In genomic region chr11:86067230-86068137, GRCh38 we compare ENCODE assay signal across 8 cellular contexts. TPM values are rescaled to one million over a fixed set of nuclear protein-coding genes. Genes with fewer than 3 reads are reported as not detected.
DNase-seq lines count a peak whose midpoint lies in the region; ATAC-seq lines count a peak whose summit lies in the region.

No MANE protein-coding gene starts in this region.

- no peaks in the 10 kb centered on the region for H3K27me3 Mint-ChIP-seq in activated T-helper 1 cell treated with anti-CD3 and anti-CD28 coated beads, Interleukin-12 subunit alpha, Interleukin-12 subunit beta, Interleukin-2, Interleukin-4 antibody, amounts not matched to agents 30 ng/mL and 10 ng/mL and 1 ng/mL, durations not matched to agents 14 hours and 24 hours and 36 hours (ENCODE audit: insufficient read depth)

- H3K36me3 ChIP-seq in skeletal muscle tissue (ENCODE audit: control insufficient read depth in 3 of 3, insufficient read depth in 3 of 3, low read length in 3 of 3), result no peaks in the 10 kb centered on the region

- peaks cover 48% of the 10 kb centered on the region for H3K4me1 Mint-ChIP-seq in activated T-helper 1 cell treated with anti-CD3 and anti-CD28 coated beads, Interleukin-12 subunit alpha, Interleukin-12 subunit beta, Interleukin-2, Interleukin-4 antibody, amounts not matched to agents 30 ng/mL and 10 ng/mL and 1 ng/mL, durations not matched to agents 14 hours and 24 hours and 36 hours (ENCODE audit: low read depth)

- intact Hi-C loops in activated T-helper 1 cell treated with anti-CD3 and anti-CD28 coated beads, Interleukin-12 subunit alpha, Interleukin-12 subunit beta, Interleukin-2, Interleukin-4 antibody, amounts not matched to agents 30 ng/mL and 10 ng/mL and 1 ng/mL, durations not matched to agents 14 hours and 24 hours and 36 hours (cut with micrococcal nuclease), result loop anchor here (1.0 to 5.0 kb wide), 9 partner anchors 7 to 740 kb away; partner anchors contain the start of gene CREBZF

- DNase-seq in DMS79 treated with DMSO at 0.1 percent for 48 hours (lab: John Stamatoyannopoulos, UW) (peak; percentile 30), Kasumi-1 (lab: John Stamatoyannopoulos, UW) (peak; percentile 51 to 73), amygdala (lab: John Stamatoyannopoulos, UW) (no peak)
- DNase-seq in activated T-helper 1 cell treated with anti-CD3 and anti-CD28 coated beads, Interleukin-12 subunit alpha, Interleukin-12 subunit beta, Interleukin-2, Interleukin-4 antibody, amounts not matched to agents 30 ng/mL and 10 ng/mL and 1 ng/mL, durations not matched to agents 14 hours and 24 hours and 36 hours (ENCODE audit: low spot score), result no peak

- H3K9ac ChIP-seq in skeletal muscle tissue (ENCODE audit: low read depth in 1 of 3, low read length in 3 of 3), result peak overlapping the region; percentile 88 to 94 (median 92)

- ATAC-seq in GM21381 (IDR thresholded peaks at IDR 0.05; ENCODE audit: unreplicated experiment) (no peak), HG03159 (IDR thresholded peaks at IDR 0.05; ENCODE audit: unreplicated experiment) (no peak)

- H3K9me3 Mint-ChIP-seq in activated T-helper 1 cell treated with anti-CD3 and anti-CD28 coated beads, Interleukin-12 subunit alpha, Interleukin-12 subunit beta, Interleukin-2, Interleukin-4 antibody, amounts not matched to agents 30 ng/mL and 10 ng/mL and 1 ng/mL, durations not matched to agents 14 hours and 24 hours and 36 hours, result no peaks in the 10 kb centered on the region

- peaks cover 13 to 40% (median 36%) of the 10 kb centered on the region in 3 donors for H3K4me1 ChIP-seq in skeletal muscle tissue (ENCODE audit: control insufficient read depth in 3 of 3, insufficient read depth in 3 of 3, low read length in 3 of 3)

- peak overlapping the region; percentile 99 for H3K27ac ChIP-seq in skeletal muscle tissue (ENCODE audit: low read depth, low read length)

- H3K9me3 ChIP-seq in skeletal muscle tissue (ENCODE audit: control insufficient read depth in 3 of 3, low read length in 3 of 3), result no peaks in the 10 kb centered on the region

- H3K4me3 Mint-ChIP-seq in activated T-helper 1 cell treated with anti-CD3 and anti-CD28 coated beads, Interleukin-12 subunit alpha, Interleukin-12 subunit beta, Interleukin-2, Interleukin-4 antibody, amounts not matched to agents 30 ng/mL and 10 ng/mL and 1 ng/mL, durations not matched to agents 14 hours and 24 hours and 36 hours, result peak overlapping the region; percentile 92

- peak overlapping the region; percentile 97 for H3K27ac Mint-ChIP-seq in activated T-helper 1 cell treated with anti-CD3 and anti-CD28 coated beads, Interleukin-12 subunit alpha, Interleukin-12 subunit beta, Interleukin-2, Interleukin-4 antibody, amounts not matched to agents 30 ng/mL and 10 ng/mL and 1 ng/mL, durations not matched to agents 14 hours and 24 hours and 36 hours

- H3K27me3 ChIP-seq in skeletal muscle tissue (ENCODE audit: control insufficient read depth in 3 of 3, insufficient read depth in 3 of 3, low read length in 3 of 3), result no peaks in the 10 kb centered on the region

- H3K4me3 ChIP-seq in iPS-11a (ENCODE audit: low read depth, low read length) (peak overlapping the region; percentile 92), skeletal muscle tissue (ENCODE audit: low read length in 3 of 3) (peak overlapping the region; percentile 94 to 95 (median 94))

- peaks cover 28% of the 10 kb centered on the region for H3K36me3 Mint-ChIP-seq in activated T-helper 1 cell treated with anti-CD3 and anti-CD28 coated beads, Interleukin-12 subunit alpha, Interleukin-12 subunit beta, Interleukin-2, Interleukin-4 antibody, amounts not matched to agents 30 ng/mL and 10 ng/mL and 1 ng/mL, durations not matched to agents 14 hours and 24 hours and 36 hours (ENCODE audit: low read depth)

RNA-seq across cellular contexts. Expression of gene PICALM, which starts 1.4 kb away (rescaled TPM):
- 174 and 177 TPM in 2 replicates for total RNA-seq in activated T-helper 1 cell treated with anti-CD3 and anti-CD28 coated beads, Interleukin-12 subunit alpha, Interleukin-12 subunit beta, Interleukin-2, Interleukin-4 antibody, amounts not matched to agents 30 ng/mL and 10 ng/mL and 1 ng/mL, durations not matched to agents 14 hours and 24 hours and 36 hours
- total RNA-seq in skeletal muscle tissue, result 707 TPM

Comparison
In these comparisons a context has a peak if more than half of its experiments do, and no peak if none do; other contexts are left out.
1. DNase-seq: peak in DMS79 treated with DMSO at 0.1 percent for 48 hours (single experiment) and Kasumi-1 (2 of 2); none in activated T-helper 1 cell treated with anti-CD3 and anti-CD28 coated beads, Interleukin-12 subunit alpha, Interleukin-12 subunit beta, Interleukin-2, Interleukin-4 antibody, amounts not matched to agents 30 ng/mL and 10 ng/mL and 1 ng/mL, durations not matched to agents 14 hours and 24 hours and 36 hours (single experiment) and amygdala (0 of 56).